ENCODE assay signal across 16 cellular contexts in genomic region chr11:120816711-120817110, GRCh38.
A peak's percentile ranks its signal among the peaks of the same experiment; 100 is the strongest.
DNase-seq lines count a peak whose midpoint lies in the region; ATAC-seq and TF ChIP-seq lines count a peak whose summit lies in the region.
"Had no signal": no experiment of that assay in that cellular context is flagged by ENCODE, and none has a peak within 500 bp of the region (broad histone marks: within the 10 kb centered on the region; RNA-seq: fewer than 3 reads in every experiment).

No MANE protein-coding gene starts in this region.

- H3K9me3 Mint-ChIP-seq in endodermal cell (no peaks in the 10 kb centered on the region), neural crest cell (no peaks in the 10 kb centered on the region)
- H3K9me3 Mint-ChIP-seq: CD8-positive, alpha-beta T cell; H9 had no signal

- 91 to 97% methylated on average over 9 of the region's 9 CpGs for WGBS in endodermal cell (ENCODE audit: insufficient coverage in 1 of 2, insufficient read length in 1 of 2), 2 experiments

- H3K36me3 ChIP-seq in endodermal cell (ENCODE audit: control insufficient read depth, insufficient read depth, low read length): no peaks in the 10 kb centered on the region
- H3K36me3 ChIP-seq in BE2C: no peaks in the 10 kb centered on the region
- H3K36me3 ChIP-seq: BLaER1 had no signal

- no peak overlapping the region for H3K9ac ChIP-seq in endodermal cell (ENCODE audit: extremely low read depth, low read length, poor library complexity, severe bottlenecking)
- H3K9ac ChIP-seq: BLaER1 had no signal

- no peak for TF ChIP-seq CTCF in endodermal cell (conservative IDR thresholded peaks at IDR 0.05)
- no peak for TF ChIP-seq CTCF in neural crest cell (conservative IDR thresholded peaks at IDR 0.05)
- TF ChIP-seq CTCF in BE2C (IDR thresholded peaks at IDR 0.05; ENCODE audit: low read depth, low read length): no peak

- no peaks in the 10 kb centered on the region for H3K9me3 ChIP-seq in endodermal cell (ENCODE audit: control insufficient read depth, low read length)
- no peaks in the 10 kb centered on the region for H3K9me3 ChIP-seq in BE2C
- H3K9me3 ChIP-seq: A549, BLaER1 had no signal

- H3K27ac ChIP-seq in endodermal cell (ENCODE audit: low read depth, low read length): no peak overlapping the region
- H3K27ac ChIP-seq: 22Rv1, A549, BLaER1 had no signal

- H3K4me1 ChIP-seq in endodermal cell (ENCODE audit: control insufficient read depth, insufficient read depth, low read length) (no peaks in the 10 kb centered on the region), BE2C (no peaks in the 10 kb centered on the region)
- H3K4me1 ChIP-seq: A549, BLaER1 had no signal

- H3K4me3 Mint-ChIP-seq in endodermal cell: no peak overlapping the region
- H3K4me3 Mint-ChIP-seq in neural crest cell: no peak overlapping the region
- H3K4me3 Mint-ChIP-seq: CD8-positive, alpha-beta T cell; H9 had no signal

- H3K36me3 Mint-ChIP-seq in endodermal cell (ENCODE audit: low read depth): no peaks in the 10 kb centered on the region
- no peaks in the 10 kb centered on the region for H3K36me3 Mint-ChIP-seq in neural crest cell (ENCODE audit: low read depth)
- H3K36me3 Mint-ChIP-seq: CD8-positive, alpha-beta T cell had no signal

- H3K27ac Mint-ChIP-seq in endodermal cell: peak overlapping the region; percentile 15
- peak overlapping the region; percentile 69 for H3K27ac Mint-ChIP-seq in neural crest cell (ENCODE audit: unreplicated experiment)
- H3K27ac Mint-ChIP-seq: CD8-positive, alpha-beta T cell had no signal

- DNase-seq in left ventricle myocardium superior (no peak), Right ventricle myocardium inferior (ENCODE audit: missing footprints) (no peak), endodermal cell (no peak), neural crest cell (ENCODE audit: low read depth, low spot score) (no peak), HuH-7 (ENCODE audit: low spot score) (no peak), BE2C (no peak), mucosa of gallbladder (ENCODE audit: low spot score) (no peak)
- DNase-seq: AML-193; Calu3; CD8-positive, alpha-beta T cell; DMS53; DND-41; H9 had no signal

- peak; percentile 20 for ATAC-seq in left ventricle myocardium superior
- ATAC-seq in Right ventricle myocardium inferior: no peak
- ATAC-seq: A549; CD8-positive, alpha-beta T cell had no signal

- H3K27me3 Mint-ChIP-seq in endodermal cell (ENCODE audit: insufficient read depth): no peaks in the 10 kb centered on the region
- peaks cover 14% of the 10 kb centered on the region for H3K27me3 Mint-ChIP-seq in neural crest cell (ENCODE audit: low read depth)

- H3K4me1 Mint-ChIP-seq in endodermal cell: no peaks in the 10 kb centered on the region
- H3K4me1 Mint-ChIP-seq in neural crest cell: peaks cover 7% of the 10 kb centered on the region
- H3K4me1 Mint-ChIP-seq: H9 had no signal

- H3K4me3 ChIP-seq in endodermal cell (ENCODE audit: low read length) (no peak overlapping the region), BE2C (ENCODE audit: low read depth, low read length) (no peak overlapping the region)
- H3K4me3 ChIP-seq: A549, BLaER1 had no signal

- intact Hi-C loops in left ventricle myocardium superior (cut with micrococcal nuclease): no loop called here
- intact Hi-C loops in Right ventricle myocardium inferior (cut with DNase I): no loop called here

- no peaks in the 10 kb centered on the region for H3K27me3 ChIP-seq in endodermal cell (ENCODE audit: control insufficient read depth, insufficient read depth, low read length, poor library complexity, severe bottlenecking)
- no peaks in the 10 kb centered on the region for H3K27me3 ChIP-seq in BE2C
